ENCODE assay signal across 10 cellular contexts in genomic region chr11:64237484-64237951, GRCh38. TPM values are rescaled to one million over a fixed set of nuclear protein-coding genes. Genes with fewer than 3 reads are reported as not detected.
A peak's percentile ranks its signal among the peaks of the same experiment; 100 is the strongest.
DNase-seq lines count a peak whose midpoint lies in the region; ATAC-seq, FAIRE-seq and TF ChIP-seq lines count a peak whose summit lies in the region.
"Had no signal": no experiment of that assay in that cellular context is flagged by ENCODE, and none has a peak within 500 bp of the region (broad histone marks: within the 10 kb centered on the region; RNA-seq: fewer than 3 reads in every experiment).

No MANE protein-coding gene starts in this region.

- ATAC-seq in K562 = no peak
- ATAC-seq in naive thymus-derived CD4-positive, alpha-beta T cell = no peak
- ATAC-seq: T-cell had no signal

- intact Hi-C loops in K562 (cut with micrococcal nuclease) = no loop called here
- intact Hi-C loops in naive thymus-derived CD4-positive, alpha-beta T cell (cut with micrococcal nuclease) = no loop called here
- intact Hi-C loops in activated T-helper 1 cell treated with anti-CD3 and anti-CD28 coated beads, Interleukin-12 subunit alpha, Interleukin-12 subunit beta, Interleukin-2, Interleukin-4 antibody, amounts not matched to agents 30 ng/mL and 10 ng/mL and 1 ng/mL, durations not matched to agents 14 hours and 24 hours and 36 hours (cut with micrococcal nuclease) = no loop called here

- TF ChIP-seq CTCF in K562 (IDR thresholded peaks at IDR 0.05 in 2 of 3, conservative IDR thresholded peaks at IDR 0.05 in 1 of 3; ENCODE audit: insufficient read depth in 2 of 3, low read depth in 1 of 3, low read length in 3 of 3) = no peak

- peaks cover 19 to 45% (median 35%) of the 10 kb centered on the region in 7 donors for H3K4me1 Mint-ChIP-seq in naive thymus-derived CD4-positive, alpha-beta T cell
- peaks cover 28% of the 10 kb centered on the region for H3K4me1 Mint-ChIP-seq in activated T-helper 1 cell treated with anti-CD3 and anti-CD28 coated beads, Interleukin-12 subunit alpha, Interleukin-12 subunit beta, Interleukin-2, Interleukin-4 antibody, amounts not matched to agents 30 ng/mL and 10 ng/mL and 1 ng/mL, durations not matched to agents 14 hours and 24 hours and 36 hours (ENCODE audit: low read depth)

- no peak for TF ChIP-seq EP300 in K562 (IDR thresholded peaks at IDR 0.05; ENCODE audit: low read length)

- peaks cover 44% of the 10 kb centered on the region; the same call in 2 of the 3 replicates for H3K36me3 ChIP-seq in K562 (ENCODE audit: control insufficient read depth, insufficient read depth, low read length)
- H3K36me3 ChIP-seq in naive thymus-derived CD4-positive, alpha-beta T cell (ENCODE audit: control insufficient read depth in 2 of 3, insufficient read depth in 3 of 3, low read length in 3 of 3) = peaks cover 0 to 23% (median 6%) of the 10 kb centered on the region in 3 experiments

- H3K27me3 Mint-ChIP-seq in naive thymus-derived CD4-positive, alpha-beta T cell = no peaks in the 10 kb centered on the region
- H3K27me3 Mint-ChIP-seq in activated T-helper 1 cell treated with anti-CD3 and anti-CD28 coated beads, Interleukin-12 subunit alpha, Interleukin-12 subunit beta, Interleukin-2, Interleukin-4 antibody, amounts not matched to agents 30 ng/mL and 10 ng/mL and 1 ng/mL, durations not matched to agents 14 hours and 24 hours and 36 hours (ENCODE audit: insufficient read depth) = no peaks in the 10 kb centered on the region
- H3K27me3 Mint-ChIP-seq: T-cell had no signal

- H3K9me1 ChIP-seq in K562 (ENCODE audit: control insufficient read depth, insufficient read depth, low read length) = no peaks in the 10 kb centered on the region

- no peak overlapping the region for H3K9ac ChIP-seq in K562 (ENCODE audit: insufficient read depth in 1 of 2, low read depth in 2 of 2, low read length in 2 of 2)

- 0 out of 2 replicates have a peak, but pooled peaks cover 3% of the 10 kb centered on the region for H4K20me1 ChIP-seq in K562 (replicated peaks; ENCODE audit: control insufficient read depth, insufficient read depth, low read length)

- no peaks in the 10 kb centered on the region for H3K27me3 ChIP-seq in K562 (ENCODE audit: control insufficient read depth in 2 of 2, insufficient read depth in 2 of 2, low read length in 2 of 2)
- no peaks in the 10 kb centered on the region for H3K27me3 ChIP-seq in naive thymus-derived CD4-positive, alpha-beta T cell (ENCODE audit: control insufficient read depth in 2 of 2, insufficient read depth in 2 of 2, low read length in 2 of 2)

- FAIRE-seq in K562 (lab: Jason Lieb, UNC) = no peak

- no peak for TF ChIP-seq POLR2A in K562 (conservative IDR thresholded peaks at IDR 0.05)

- TF ChIP-seq RAD21 in K562 (CRISPR knock-in tag; conservative IDR thresholded peaks at IDR 0.05 in 1 of 2, IDR thresholded peaks at IDR 0.05 in 1 of 2) = no peak

- no peak overlapping the region for H3K4me2 ChIP-seq in K562 (ENCODE audit: insufficient read depth, low read length)

- in situ Hi-C loops in K562 (cut with MboI) = no loop called here

- H3K9me3 ChIP-seq in K562 (replicated peaks; ENCODE audit: control insufficient read depth, insufficient read depth, low read depth, low read length) = no peaks in the 10 kb centered on the region
- no peaks in the 10 kb centered on the region for H3K9me3 ChIP-seq in naive thymus-derived CD4-positive, alpha-beta T cell (ENCODE audit: control insufficient read depth in 2 of 3, low read length in 3 of 3)

- peaks cover 23 to 61% of the 10 kb centered on the region in 2 experiments for H3K4me1 ChIP-seq in K562 (replicated peaks in 1 of 2; ENCODE audit: control insufficient read depth in 2 of 2, insufficient read depth in 2 of 2, low read length in 2 of 2)
- peaks cover 22 to 33% of the 10 kb centered on the region in 2 donors for H3K4me1 ChIP-seq in naive thymus-derived CD4-positive, alpha-beta T cell (ENCODE audit: control insufficient read depth in 2 of 2, insufficient read depth in 2 of 2, low read length in 2 of 2)

- H3K9me3 Mint-ChIP-seq in naive thymus-derived CD4-positive, alpha-beta T cell = no peaks in the 10 kb centered on the region
- no peaks in the 10 kb centered on the region for H3K9me3 Mint-ChIP-seq in activated T-helper 1 cell treated with anti-CD3 and anti-CD28 coated beads, Interleukin-12 subunit alpha, Interleukin-12 subunit beta, Interleukin-2, Interleukin-4 antibody, amounts not matched to agents 30 ng/mL and 10 ng/mL and 1 ng/mL, durations not matched to agents 14 hours and 24 hours and 36 hours
- H3K9me3 Mint-ChIP-seq: T-cell had no signal

- WGBS in K562 (ENCODE audit: insufficient coverage, low coverage, missing lambda C conversion rate) = 82% methylated on average over 10 of the region's 12 CpGs

- CTCF ChIA-PET in K562 (lab: Yijun Ruan, JAX; ENCODE audit: low intra/inter-chr PET ratio) = no interaction called here
- CTCF ChIA-PET in naive thymus-derived CD4-positive, alpha-beta T cell (lab: Charles Lee) = interaction anchor here (0.7 to 1.3 kb wide), 2 partner anchors 13 to 20 kb away, joined by 3 read pairs; no protein-coding TSS in a partner anchor

- no peak overlapping the region for H2AFZ ChIP-seq in K562 (ENCODE audit: low read depth, low read length)

- H3K79me2 ChIP-seq in K562 (ENCODE audit: control insufficient read depth, insufficient read depth, low read length) = peaks cover 43% of the 10 kb centered on the region

- POLR2A ChIA-PET in K562 (lab: Yijun Ruan, JAX) = interaction anchor here (1.0 to 1.6 kb wide), 3 partner anchors 13 to 31 kb away, joined by 3 to 9 read pairs (median 3); no protein-coding TSS in a partner anchor
- POLR2A ChIA-PET in naive thymus-derived CD4-positive, alpha-beta T cell (lab: Charles Lee) = interaction anchor here (0.6 to 6.3 kb wide), 3 partner anchors 14 to 31 kb away, joined by 3 to 58 read pairs (median 4); partner anchors contain the start of gene FERMT3

- H3K4me3 ChIP-seq in K562 = no peak overlapping the region
- H3K4me3 ChIP-seq in naive thymus-derived CD4-positive, alpha-beta T cell (ENCODE audit: low read length) = no peak overlapping the region

- no TSS peak for BruUV-seq in K562 (replicated peaks; lab: Mats Ljungman, UMichigan)

- H3K27ac ChIP-seq in K562 (ENCODE audit: extremely low read depth, low read depth, low read length) = 0 out of 3 replicates have a peak overlapping the region, but pooled peaks have one; percentile 12
- H3K27ac ChIP-seq in naive thymus-derived CD4-positive, alpha-beta T cell (ENCODE audit: low read depth, low read length) = no peak overlapping the region

- peak overlapping the region in 2 of 10 donors; percentile 12 to 45 for H3K4me3 Mint-ChIP-seq in naive thymus-derived CD4-positive, alpha-beta T cell
- H3K4me3 Mint-ChIP-seq in activated T-helper 1 cell treated with anti-CD3 and anti-CD28 coated beads, Interleukin-12 subunit alpha, Interleukin-12 subunit beta, Interleukin-2, Interleukin-4 antibody, amounts not matched to agents 30 ng/mL and 10 ng/mL and 1 ng/mL, durations not matched to agents 14 hours and 24 hours and 36 hours = no peak overlapping the region
- H3K4me3 Mint-ChIP-seq: T-cell had no signal

- peak overlapping the region in 7 of 9 donors; percentile 41 to 99 (median 53) for H3K27ac Mint-ChIP-seq in naive thymus-derived CD4-positive, alpha-beta T cell
- H3K27ac Mint-ChIP-seq in activated T-helper 1 cell treated with anti-CD3 and anti-CD28 coated beads, Interleukin-12 subunit alpha, Interleukin-12 subunit beta, Interleukin-2, Interleukin-4 antibody, amounts not matched to agents 30 ng/mL and 10 ng/mL and 1 ng/mL, durations not matched to agents 14 hours and 24 hours and 36 hours = no peak overlapping the region

- H3K36me3 Mint-ChIP-seq in naive thymus-derived CD4-positive, alpha-beta T cell = peaks cover 0 to 8% (median 0%) of the 10 kb centered on the region in 5 donors
- H3K36me3 Mint-ChIP-seq in activated T-helper 1 cell treated with anti-CD3 and anti-CD28 coated beads, Interleukin-12 subunit alpha, Interleukin-12 subunit beta, Interleukin-2, Interleukin-4 antibody, amounts not matched to agents 30 ng/mL and 10 ng/mL and 1 ng/mL, durations not matched to agents 14 hours and 24 hours and 36 hours (ENCODE audit: low read depth) = peaks cover 16% of the 10 kb centered on the region
- H3K36me3 Mint-ChIP-seq: T-cell had no signal

- DNase-seq in COLO668 (lab: John Stamatoyannopoulos, UW; ENCODE audit: unreplicated experiment) = peak; percentile 96
- DNase-seq in NCI-H146 treated with DMSO at 0.1 percent for 48 hours (lab: John Stamatoyannopoulos, UW; ENCODE audit: unreplicated experiment) = peak; percentile 89
- no peak for DNase-seq in K562 (ENCODE audit: extremely low read depth in 1 of 4, low spot score in 3 of 4)
- no peak for DNase-seq in naive thymus-derived CD4-positive, alpha-beta T cell
- DNase-seq in medulla oblongata (ENCODE audit: extremely low spot score) = no peak
- DNase-seq in cerebellar nuclear complex (lab: John Stamatoyannopoulos, UW) = no peak
- no peak for DNase-seq in activated T-helper 1 cell treated with anti-CD3 and anti-CD28 coated beads, Interleukin-12 subunit alpha, Interleukin-12 subunit beta, Interleukin-2, Interleukin-4 antibody, amounts not matched to agents 30 ng/mL and 10 ng/mL and 1 ng/mL, durations not matched to agents 14 hours and 24 hours and 36 hours (ENCODE audit: low spot score)
- no peak for DNase-seq in LoVo (ENCODE audit: low spot score)
- DNase-seq: activated gamma-delta T cell, T-cell had no signal

RNA-seq across cellular contexts. Expression of gene VEGFB, which starts 3.1 kb away (rescaled TPM):
- total RNA-seq in K562 (2011; cell fraction: chromatin; rRNA removed; ENCODE audit: low replicate concordance) = 16.1 and 40.0 TPM in 2 replicates
- total RNA-seq in K562 (2011; cell fraction: nucleolus; rRNA removed) = 23.4 and 32.0 TPM in 2 replicates
- total RNA-seq in K562 (2011; cell fraction: nucleoplasm; rRNA removed) = 31.9 and 33.0 TPM in 2 replicates
- total RNA-seq in K562 (2014; rRNA removed) = 28.2 and 44.3 TPM in 2 replicates
- total RNA-seq in K562 (2014; rRNA removed; fragmentation: Illumina TruSeq; extraction: Trizol) = 21.0 and 22.6 TPM in 2 replicates
- 25.7 and 28.0 TPM in 2 replicates for total RNA-seq in K562 (2015; rRNA removed; fragmentation: Illumina TruSeq; extraction: Trizol)
- total RNA-seq in K562 (2021) = 83.4 and 88.3 TPM in 2 replicates
- polyA plus RNA-seq in K562 (2011; rRNA removed) = 11.0 and 13.5 TPM in 2 replicates
- polyA plus RNA-seq in K562 (2011; cell fraction: cytosol; rRNA removed) = 12.1 and 16.0 TPM in 2 replicates
- polyA plus RNA-seq in K562 (2011; cell fraction: nucleus; rRNA removed) = 25.1 and 26.2 TPM in 2 replicates
- polyA plus RNA-seq in K562 (2012) = 97.3 and 181 TPM in 2 replicates
- polyA plus RNA-seq in K562 (2014; fragmentation: Illumina TruSeq; extraction: Trizol) = 35.2 and 41.4 TPM in 2 replicates
- polyA plus RNA-seq in K562 (2014; fragmentation: Nextera tagmentation; extraction: Ambion mirVana) = 10 to 100 TPM; 12.0 to 12.1 TPM
- 31.8 and 35.8 TPM in 2 replicates for polyA plus RNA-seq in K562 (2014; rRNA removed)
- 4.2 and 6.2 TPM in 2 replicates for polyA minus RNA-seq in K562 (2011; rRNA and poly(A)+ RNA removed)
- 21.2 and 26.0 TPM in 2 replicates for polyA minus RNA-seq in K562 (2011; cell fraction: cytosol; rRNA and poly(A)+ RNA removed)
- 3.2 and 4.9 TPM in 2 replicates for polyA minus RNA-seq in K562 (2011; cell fraction: nucleus; rRNA and poly(A)+ RNA removed)
- total RNA-seq in naive thymus-derived CD4-positive, alpha-beta T cell = 10 to 100 TPM; 30.6 to 99.5 (median 88.0) TPM
- 10 to 100 TPM; 12.9 to 15.3 TPM for polyA plus RNA-seq in naive thymus-derived CD4-positive, alpha-beta T cell
- 55.5 and 60.2 TPM in 2 replicates for total RNA-seq in activated T-helper 1 cell treated with anti-CD3 and anti-CD28 coated beads, Interleukin-12 subunit alpha, Interleukin-12 subunit beta, Interleukin-2, Interleukin-4 antibody, amounts not matched to agents 30 ng/mL and 10 ng/mL and 1 ng/mL, durations not matched to agents 14 hours and 24 hours and 36 hours

RNA-seq across cellular contexts. Expression of gene FKBP2, which starts 3.4 kb away (rescaled TPM):
- 24.7 and 45.5 TPM in 2 replicates for total RNA-seq in K562 (2011; cell fraction: chromatin; rRNA removed; ENCODE audit: low replicate concordance)
- 58.4 and 66.4 TPM in 2 replicates for total RNA-seq in K562 (2011; cell fraction: nucleolus; rRNA removed)
- total RNA-seq in K562 (2011; cell fraction: nucleoplasm; rRNA removed) = 56.3 and 59.5 TPM in 2 replicates
- 151 TPM in 2 replicates for total RNA-seq in K562 (2014; rRNA removed)
- total RNA-seq in K562 (2014; rRNA removed; fragmentation: Illumina TruSeq; extraction: Trizol) = 28.0 and 49.2 TPM in 2 replicates
- 73.1 and 79.0 TPM in 2 replicates for total RNA-seq in K562 (2015; rRNA removed; fragmentation: Illumina TruSeq; extraction: Trizol)
- total RNA-seq in K562 (2021) = 44.5 and 58.1 TPM in 2 replicates
- polyA plus RNA-seq in K562 (2011; rRNA removed) = 30.8 and 36.6 TPM in 2 replicates
- polyA plus RNA-seq in K562 (2011; cell fraction: cytosol; rRNA removed) = 60.1 and 75.2 TPM in 2 replicates
- polyA plus RNA-seq in K562 (2011; cell fraction: nucleus; rRNA removed) = 52.4 and 56.6 TPM in 2 replicates
- polyA plus RNA-seq in K562 (2012) = 115 and 123 TPM in 2 replicates
- polyA plus RNA-seq in K562 (2014; fragmentation: Illumina TruSeq; extraction: Trizol) = 71.7 and 83.5 TPM in 2 replicates
- 10 to 100 TPM in 1 of 2 experiments, 1 to 10 TPM in 1; 3.5 to 27.1 TPM for polyA plus RNA-seq in K562 (2014; fragmentation: Nextera tagmentation; extraction: Ambion mirVana)
- polyA plus RNA-seq in K562 (2014; rRNA removed) = 92.2 and 110 TPM in 2 replicates
- polyA minus RNA-seq in K562 (2011; rRNA and poly(A)+ RNA removed) = 10.6 and 16.1 TPM in 2 replicates
- polyA minus RNA-seq in K562 (2011; cell fraction: cytosol; rRNA and poly(A)+ RNA removed) = 33.8 and 40.5 TPM in 2 replicates
- polyA minus RNA-seq in K562 (2011; cell fraction: nucleus; rRNA and poly(A)+ RNA removed) = 7.8 and 14.2 TPM in 2 replicates
- total RNA-seq in naive thymus-derived CD4-positive, alpha-beta T cell = 10 to 100 TPM; 20.3 to 46.6 (median 33.5) TPM
- polyA plus RNA-seq in naive thymus-derived CD4-positive, alpha-beta T cell = 10 to 100 TPM; 61.8 to 81.4 TPM
- total RNA-seq in activated T-helper 1 cell treated with anti-CD3 and anti-CD28 coated beads, Interleukin-12 subunit alpha, Interleukin-12 subunit beta, Interleukin-2, Interleukin-4 antibody, amounts not matched to agents 30 ng/mL and 10 ng/mL and 1 ng/mL, durations not matched to agents 14 hours and 24 hours and 36 hours = 32.6 and 34.3 TPM in 2 replicates

RNA-seq across cellular contexts. Expression of gene DNAJC4, which starts 7.2 kb away (rescaled TPM):
- total RNA-seq in K562 (2011; cell fraction: chromatin; rRNA removed; ENCODE audit: low replicate concordance) = 39.7 and 112 TPM in 2 replicates
- 78.0 and 98.9 TPM in 2 replicates for total RNA-seq in K562 (2011; cell fraction: nucleolus; rRNA removed)
- total RNA-seq in K562 (2011; cell fraction: nucleoplasm; rRNA removed) = 64.2 and 65.8 TPM in 2 replicates
- total RNA-seq in K562 (2014; rRNA removed) (16.4 and 20.2 TPM in 2 replicates), K562 (2014; rRNA removed; fragmentation: Illumina TruSeq; extraction: Trizol) (6.6 and 11.2 TPM in 2 replicates), K562 (2015; rRNA removed; fragmentation: Illumina TruSeq; extraction: Trizol) (19.3 and 19.9 TPM in 2 replicates), K562 (2021) (27.6 and 31.8 TPM in 2 replicates)
- polyA plus RNA-seq in K562 (2011; rRNA removed) (23.9 and 45.1 TPM in 2 replicates), K562 (2014; fragmentation: Illumina TruSeq; extraction: Trizol) (28.0 and 37.5 TPM in 2 replicates), K562 (2014; fragmentation: Nextera tagmentation; extraction: Ambion mirVana) (1 to 10 TPM; 4.0 to 4.6 TPM), K562 (2014; rRNA removed) (32.6 and 42.9 TPM in 2 replicates)
- 30.8 and 65.5 TPM in 2 replicates for polyA plus RNA-seq in K562 (2011; cell fraction: cytosol; rRNA removed)
- 110 and 164 TPM in 2 replicates for polyA plus RNA-seq in K562 (2011; cell fraction: nucleus; rRNA removed)
- 34.0 and 79.2 TPM in 2 replicates for polyA plus RNA-seq in K562 (2012)
- polyA minus RNA-seq in K562 (2011; rRNA and poly(A)+ RNA removed) = 7.1 and 9.0 TPM in 2 replicates
- polyA minus RNA-seq in K562 (2011; cell fraction: cytosol; rRNA and poly(A)+ RNA removed) = 12.6 and 23.5 TPM in 2 replicates
- 15.8 and 16.0 TPM in 2 replicates for polyA minus RNA-seq in K562 (2011; cell fraction: nucleus; rRNA and poly(A)+ RNA removed)
- total RNA-seq in naive thymus-derived CD4-positive, alpha-beta T cell = 10 to 100 TPM; 39.3 to 61.7 (median 47.4) TPM
- polyA plus RNA-seq in naive thymus-derived CD4-positive, alpha-beta T cell = 10 to 100 TPM; 24.3 to 26.7 TPM
- total RNA-seq in activated T-helper 1 cell treated with anti-CD3 and anti-CD28 coated beads, Interleukin-12 subunit alpha, Interleukin-12 subunit beta, Interleukin-2, Interleukin-4 antibody, amounts not matched to agents 30 ng/mL and 10 ng/mL and 1 ng/mL, durations not matched to agents 14 hours and 24 hours and 36 hours = 18.4 and 19.8 TPM in 2 replicates

RNA-seq across cellular contexts. Expression of gene PPP1R14B, which starts 9.2 kb away (rescaled TPM):
- total RNA-seq in K562 (2011; cell fraction: chromatin; rRNA removed; ENCODE audit: low replicate concordance) = 22.4 and 60.4 TPM in 2 replicates
- total RNA-seq in K562 (2011; cell fraction: nucleolus; rRNA removed) = 71.5 and 97.6 TPM in 2 replicates
- total RNA-seq in K562 (2011; cell fraction: nucleoplasm; rRNA removed) = 71.8 and 129 TPM in 2 replicates
- total RNA-seq in K562 (2014; rRNA removed) (566 and 592 TPM in 2 replicates), K562 (2014; rRNA removed; fragmentation: Illumina TruSeq; extraction: Trizol) (114 and 162 TPM in 2 replicates), K562 (2015; rRNA removed; fragmentation: Illumina TruSeq; extraction: Trizol) (300 and 321 TPM in 2 replicates), K562 (2021) (391 and 402 TPM in 2 replicates)
- polyA plus RNA-seq in K562 (2011; rRNA removed) (182 and 196 TPM in 2 replicates), K562 (2014; fragmentation: Illumina TruSeq; extraction: Trizol) (212 and 254 TPM in 2 replicates), K562 (2014; fragmentation: Nextera tagmentation; extraction: Ambion mirVana) (10 to 100 TPM in 1 of 2 experiments, 1 to 10 TPM in 1; 7.7 to 17.5 TPM), K562 (2014; rRNA removed) (312 and 380 TPM in 2 replicates)
- polyA plus RNA-seq in K562 (2011; cell fraction: cytosol; rRNA removed) = 198 and 362 TPM in 2 replicates
- polyA plus RNA-seq in K562 (2011; cell fraction: nucleus; rRNA removed) = 169 and 217 TPM in 2 replicates
- polyA plus RNA-seq in K562 (2012) = 195 and 318 TPM in 2 replicates
- 33.2 and 49.9 TPM in 2 replicates for polyA minus RNA-seq in K562 (2011; rRNA and poly(A)+ RNA removed)
- 84.7 and 86.5 TPM in 2 replicates for polyA minus RNA-seq in K562 (2011; cell fraction: cytosol; rRNA and poly(A)+ RNA removed)
- 27.9 and 34.1 TPM in 2 replicates for polyA minus RNA-seq in K562 (2011; cell fraction: nucleus; rRNA and poly(A)+ RNA removed)
- total RNA-seq in naive thymus-derived CD4-positive, alpha-beta T cell = 100 to 1,000 TPM in 1 of 5 experiments, 10 to 100 TPM in 4; 20.1 to 116 (median 26.0) TPM
- 10 to 100 TPM; 23.9 to 29.5 TPM for polyA plus RNA-seq in naive thymus-derived CD4-positive, alpha-beta T cell
- 238 and 248 TPM in 2 replicates for total RNA-seq in activated T-helper 1 cell treated with anti-CD3 and anti-CD28 coated beads, Interleukin-12 subunit alpha, Interleukin-12 subunit beta, Interleukin-2, Interleukin-4 antibody, amounts not matched to agents 30 ng/mL and 10 ng/mL and 1 ng/mL, durations not matched to agents 14 hours and 24 hours and 36 hours

RNA-seq across cellular contexts. Expression of gene NUDT22, which starts 11.4 kb away (rescaled TPM):
- 74.2 and 269 TPM in 2 replicates for total RNA-seq in K562 (2011; cell fraction: chromatin; rRNA removed; ENCODE audit: low replicate concordance)
- 230 and 279 TPM in 2 replicates for total RNA-seq in K562 (2011; cell fraction: nucleolus; rRNA removed)
- total RNA-seq in K562 (2011; cell fraction: nucleoplasm; rRNA removed) = 112 and 146 TPM in 2 replicates
- total RNA-seq in K562 (2014; rRNA removed) (92.6 and 132 TPM in 2 replicates), K562 (2014; rRNA removed; fragmentation: Illumina TruSeq; extraction: Trizol) (21.1 and 25.7 TPM in 2 replicates), K562 (2015; rRNA removed; fragmentation: Illumina TruSeq; extraction: Trizol) (49.9 and 50.6 TPM in 2 replicates), K562 (2021) (87.5 and 89.5 TPM in 2 replicates)
- polyA plus RNA-seq in K562 (2011; rRNA removed) (37.4 and 48.0 TPM in 2 replicates), K562 (2014; fragmentation: Illumina TruSeq; extraction: Trizol) (24.0 and 43.1 TPM in 2 replicates), K562 (2014; fragmentation: Nextera tagmentation; extraction: Ambion mirVana) (10 to 100 TPM in 1 of 2 experiments, 1 to 10 TPM in 1; 6.3 to 16.3 TPM), K562 (2014; rRNA removed) (83.6 and 88.5 TPM in 2 replicates)
- 58.1 and 156 TPM in 2 replicates for polyA plus RNA-seq in K562 (2011; cell fraction: cytosol; rRNA removed)
- polyA plus RNA-seq in K562 (2011; cell fraction: nucleus; rRNA removed) = 132 and 213 TPM in 2 replicates
- 56.4 and 102 TPM in 2 replicates for polyA plus RNA-seq in K562 (2012)
- 13.9 and 15.0 TPM in 2 replicates for polyA minus RNA-seq in K562 (2011; rRNA and poly(A)+ RNA removed)
- polyA minus RNA-seq in K562 (2011; cell fraction: cytosol; rRNA and poly(A)+ RNA removed) = 32.9 and 34.8 TPM in 2 replicates
- 75.9 and 84.7 TPM in 2 replicates for polyA minus RNA-seq in K562 (2011; cell fraction: nucleus; rRNA and poly(A)+ RNA removed)
- total RNA-seq in naive thymus-derived CD4-positive, alpha-beta T cell = 10 to 100 TPM; 47.8 to 94.0 (median 78.3) TPM
- polyA plus RNA-seq in naive thymus-derived CD4-positive, alpha-beta T cell = 10 to 100 TPM; 40.7 to 51.2 TPM
- total RNA-seq in activated T-helper 1 cell treated with anti-CD3 and anti-CD28 coated beads, Interleukin-12 subunit alpha, Interleukin-12 subunit beta, Interleukin-2, Interleukin-4 antibody, amounts not matched to agents 30 ng/mL and 10 ng/mL and 1 ng/mL, durations not matched to agents 14 hours and 24 hours and 36 hours = 74.9 and 79.4 TPM in 2 replicates

Comparison
In these comparisons a context has a peak if more than half of its experiments do, and no peak if none do; other contexts are left out.
1. DNase-seq: peak in COLO668 (single experiment) and NCI-H146 treated with DMSO at 0.1 percent for 48 hours (single experiment); none in K562 (0 of 4), naive thymus-derived CD4-positive, alpha-beta T cell (0 of 9), medulla oblongata (single experiment), cerebellar nuclear complex (0 of 2), activated T-helper 1 cell treated with anti-CD3 and anti-CD28 coated beads, Interleukin-12 subunit alpha, Interleukin-12 subunit beta, Interleukin-2, Interleukin-4 antibody, amounts not matched to agents 30 ng/mL and 10 ng/mL and 1 ng/mL, durations not matched to agents 14 hours and 24 hours and 36 hours (single experiment) and LoVo (single experiment).